ENCODE assay signal across 24 cellular contexts in genomic region chrX:153919281-153919680, GRCh38. TPM values are rescaled to one million over a fixed set of nuclear protein-coding genes. Genes with fewer than 3 reads are reported as not detected.
DNase-seq lines count a peak whose midpoint lies in the region; ATAC-seq and FAIRE-seq lines count a peak whose summit lies in the region.
"Had no signal": no experiment of that assay in that cellular context is flagged by ENCODE, and none has a peak within 500 bp of the region (broad histone marks: within the 10 kb centered on the region; RNA-seq: fewer than 3 reads in every experiment).

No MANE protein-coding gene starts in this region.

- no peaks in the 10 kb centered on the region for H3K36me3 Mint-ChIP-seq in activated naive CD8-positive, alpha-beta T cell
- peaks cover 22% of the 10 kb centered on the region for H3K36me3 Mint-ChIP-seq in activated naive CD8-positive, alpha-beta T cell treated with anti-CD3 and anti-CD28 coated beads for 36 hours
- peaks cover 2% of the 10 kb centered on the region for H3K36me3 Mint-ChIP-seq in T-helper 17 cell (ENCODE audit: low read depth)

- H3K27me3 Mint-ChIP-seq in activated naive CD8-positive, alpha-beta T cell = no peaks in the 10 kb centered on the region
- H3K27me3 Mint-ChIP-seq in activated naive CD8-positive, alpha-beta T cell treated with anti-CD3 and anti-CD28 coated beads for 36 hours = no peaks in the 10 kb centered on the region
- H3K27me3 Mint-ChIP-seq in T-helper 17 cell = no peaks in the 10 kb centered on the region
- H3K27me3 Mint-ChIP-seq: B cell; CD4-positive, CD25-positive, alpha-beta regulatory T cell had no signal

- no peak for DNase-seq in activated naive CD8-positive, alpha-beta T cell treated with anti-CD3 and anti-CD28 coated beads for 36 hours
- no peak for DNase-seq in T-helper 17 cell
- peak; percentile 87 for DNase-seq in mesenteric fat pad (ENCODE audit: low spot score)
- no peak for DNase-seq in urothelium cell line (ENCODE audit: low spot score)
- no peak for DNase-seq in GF-D8 (lab: John Stamatoyannopoulos, UW)
- no peak for DNase-seq in NCI-H1694 treated with DMSO at 0.1 percent for 48 hours (lab: John Stamatoyannopoulos, UW)
- no peak for DNase-seq in epidermal melanocyte (ENCODE audit: insufficient read length, low spot score)
- DNase-seq: 8988T; CD4-positive, CD25-positive, alpha-beta regulatory T cell; CD8-positive, alpha-beta memory T cell; COR-L47; DMS153; DMS79; GDM1; GOT3; H7; HFFc6 had no signal

- ATAC-seq in T-helper 17 cell = no peak
- ATAC-seq: HCT116 had no signal

- peak; percentile 35 for FAIRE-seq in urothelium cell line (lab: Jason Lieb, UNC)
- FAIRE-seq: D721Med had no signal

- H3K4me3 Mint-ChIP-seq in activated naive CD8-positive, alpha-beta T cell = no peak overlapping the region
- H3K4me3 Mint-ChIP-seq in activated naive CD8-positive, alpha-beta T cell treated with anti-CD3 and anti-CD28 coated beads for 36 hours = no peak overlapping the region
- H3K4me3 Mint-ChIP-seq in T-helper 17 cell = no peak overlapping the region
- H3K4me3 Mint-ChIP-seq: B cell; CD4-positive, CD25-positive, alpha-beta regulatory T cell; CD8-positive, alpha-beta memory T cell; HFFc6 had no signal

- peaks cover 22% of the 10 kb centered on the region for H3K4me1 Mint-ChIP-seq in activated naive CD8-positive, alpha-beta T cell (ENCODE audit: low read depth)
- H3K4me1 Mint-ChIP-seq in activated naive CD8-positive, alpha-beta T cell treated with anti-CD3 and anti-CD28 coated beads for 36 hours = peaks cover 14% of the 10 kb centered on the region
- peaks cover 17% of the 10 kb centered on the region for H3K4me1 Mint-ChIP-seq in T-helper 17 cell

- H3K27ac Mint-ChIP-seq in activated naive CD8-positive, alpha-beta T cell = peak overlapping the region; percentile 41
- H3K27ac Mint-ChIP-seq in activated naive CD8-positive, alpha-beta T cell treated with anti-CD3 and anti-CD28 coated beads for 36 hours = no peak overlapping the region
- H3K27ac Mint-ChIP-seq in T-helper 17 cell = peak overlapping the region; percentile 1
- H3K27ac Mint-ChIP-seq: B cell, HFFc6 had no signal

- H3K9me3 ChIP-seq in T-helper 17 cell (ENCODE audit: control insufficient read depth, low read length, poor library complexity, severe bottlenecking) = no peaks in the 10 kb centered on the region

- H3K9me3 Mint-ChIP-seq in activated naive CD8-positive, alpha-beta T cell (ENCODE audit: low read depth) = no peaks in the 10 kb centered on the region
- H3K9me3 Mint-ChIP-seq in activated naive CD8-positive, alpha-beta T cell treated with anti-CD3 and anti-CD28 coated beads for 36 hours = no peaks in the 10 kb centered on the region
- H3K9me3 Mint-ChIP-seq: CD4-positive, CD25-positive, alpha-beta regulatory T cell; CD8-positive, alpha-beta memory T cell; HFFc6 had no signal

RNA-seq across cellular contexts. Expression of gene ARHGAP4, which starts 6.8 kb away (rescaled TPM):
- total RNA-seq in activated naive CD8-positive, alpha-beta T cell treated with anti-CD3 and anti-CD28 coated beads for 36 hours = 100 to 1,000 TPM; 112 to 123 TPM
- total RNA-seq in T-helper 17 cell (100 to 1,000 TPM; 374 to 404 TPM), mesenteric fat pad (43.0 TPM)

RNA-seq across cellular contexts. Expression of gene AVPR2, which starts 14.8 kb away (rescaled TPM):
- total RNA-seq in activated naive CD8-positive, alpha-beta T cell treated with anti-CD3 and anti-CD28 coated beads for 36 hours = not detected
- total RNA-seq in T-helper 17 cell = not detected
- 7.2 TPM for total RNA-seq in mesenteric fat pad
- total RNA-seq: A673; B cell; CD4-positive, CD25-positive, alpha-beta regulatory T cell; CD8-positive, alpha-beta memory T cell; Daoy; H7; HFFc6; HT1080 had no signal

RNA-seq across cellular contexts. Expression of gene NAA10, which starts 15.6 kb away (rescaled TPM):
- 100 to 1,000 TPM; 150 to 153 TPM for total RNA-seq in activated naive CD8-positive, alpha-beta T cell treated with anti-CD3 and anti-CD28 coated beads for 36 hours
- total RNA-seq in T-helper 17 cell (10 to 100 TPM; 42.8 to 48.5 TPM), mesenteric fat pad (118 TPM)

RNA-seq across cellular contexts. Expression of gene RENBP, which starts 25.2 kb away (rescaled TPM):
- 10 to 100 TPM; 15.2 to 15.7 TPM for total RNA-seq in activated naive CD8-positive, alpha-beta T cell treated with anti-CD3 and anti-CD28 coated beads for 36 hours
- total RNA-seq in T-helper 17 cell (10 to 100 TPM in 1 of 2 donors, 1 to 10 TPM in 1; 8.8 to 11.5 TPM), mesenteric fat pad (34.5 TPM)

RNA-seq across cellular contexts. Expression of gene L1CAM, which starts 33.3 kb away (rescaled TPM):
- under 1 TPM; 0.16 to 0.29 TPM for total RNA-seq in activated naive CD8-positive, alpha-beta T cell treated with anti-CD3 and anti-CD28 coated beads for 36 hours
- total RNA-seq in T-helper 17 cell (1 to 10 TPM; 2.3 to 3.9 TPM), mesenteric fat pad (2.4 TPM)
